In genomic region chr4:173506780-173507211, GRCh38 we compare ENCODE assay signal across 10 cellular contexts. TPM values are rescaled to one million over a fixed set of nuclear protein-coding genes. Genes with fewer than 3 reads are reported as not detected.
DNase-seq lines count a peak whose midpoint lies in the region; ATAC-seq, FAIRE-seq and TF ChIP-seq lines count a peak whose summit lies in the region.
"Had no signal": no experiment of that assay in that cellular context is flagged by ENCODE, and none has a peak within 500 bp of the region (broad histone marks: within the 10 kb centered on the region; RNA-seq: fewer than 3 reads in every experiment).

No MANE protein-coding gene starts in this region.

- H3K4me3 ChIP-seq in PC-3 (ENCODE audit: low read length): no peak overlapping the region

- H3K9me3 Mint-ChIP-seq in neural crest cell: no peaks in the 10 kb centered on the region
- H3K9me3 Mint-ChIP-seq: T-helper 1 cell treated with Interleukin-12 subunit alpha and Interleukin-12 subunit beta and Interleukin-4 antibody, amounts not matched to agents 30 μg/mL and 1 μg/mL, for 36 hours had no signal

- no peaks in the 10 kb centered on the region for H3K27me3 ChIP-seq in PC-3 (ENCODE audit: low read length)

- POLR2A ChIA-PET in PC-3 (lab: Charles Lee; ENCODE audit: unreplicated experiment): no interaction called here

- no peak overlapping the region for H3K27ac Mint-ChIP-seq in neural crest cell (ENCODE audit: unreplicated experiment)

- no peak for FAIRE-seq in urothelium cell line (lab: Jason Lieb, UNC)

- H3K36me3 Mint-ChIP-seq in neural crest cell (ENCODE audit: low read depth): peaks cover 15% of the 10 kb centered on the region

- H2AFZ ChIP-seq in PC-3 (ENCODE audit: low read length): no peak overlapping the region

- TF ChIP-seq CTCF in neural crest cell (conservative IDR thresholded peaks at IDR 0.05): no peak
- no peak for TF ChIP-seq CTCF in PC-3 (conservative IDR thresholded peaks at IDR 0.05; ENCODE audit: low read depth, low read length)

- BruUV-seq in PC-3 (replicated peaks; lab: Mats Ljungman, UMichigan): no TSS peak

- no peak overlapping the region for H3K9ac ChIP-seq in PC-3 (ENCODE audit: low read length)

- no peaks in the 10 kb centered on the region for H3K9me2 ChIP-seq in PC-3 (replicated peaks; ENCODE audit: low read length)

- no peaks in the 10 kb centered on the region for H3K9me3 ChIP-seq in PC-3 (ENCODE audit: low read length)

- H3K79me2 ChIP-seq in PC-3 (ENCODE audit: low read length): no peaks in the 10 kb centered on the region

- H3K36me3 ChIP-seq in PC-3 (ENCODE audit: low read depth, low read length): no peaks in the 10 kb centered on the region

- H3K4me2 ChIP-seq in PC-3 (ENCODE audit: low read length): no peak overlapping the region

- H3K4me1 Mint-ChIP-seq in neural crest cell: peaks cover 27% of the 10 kb centered on the region

- peak overlapping the region; percentile 57 for H3K4me3 Mint-ChIP-seq in neural crest cell
- H3K4me3 Mint-ChIP-seq: T-helper 1 cell treated with Interleukin-12 subunit alpha and Interleukin-12 subunit beta and Interleukin-4 antibody, amounts not matched to agents 30 μg/mL and 1 μg/mL, for 36 hours had no signal

- H3K4me1 ChIP-seq in PC-3 (ENCODE audit: insufficient read depth, low read length): no peaks in the 10 kb centered on the region

- CTCF ChIA-PET in PC-3 (lab: Charles Lee): no interaction called here

- H3K27me3 Mint-ChIP-seq in neural crest cell (ENCODE audit: low read depth): peaks cover 99% of the 10 kb centered on the region

- no peaks in the 10 kb centered on the region for H3F3A ChIP-seq in PC-3 (ENCODE audit: low read length, unreplicated experiment)

- DNase-seq in ecto neural progenitor cell (ENCODE audit: low spot score): peak; percentile 58
- no peak for DNase-seq in neural crest cell (ENCODE audit: low read depth, low spot score)
- no peak for DNase-seq in urothelium cell line (ENCODE audit: low spot score)
- DNase-seq in NCI-H345 (lab: John Stamatoyannopoulos, UW): no peak
- no peak for DNase-seq in PC-3
- DNase-seq: GDM1 had no signal

- intact Hi-C loops in PC-3 (cut with micrococcal nuclease): loop anchor here (5.0 kb wide), 1 partner anchor 616 kb away; no protein-coding TSS in a partner anchor

- H4K20me1 ChIP-seq in PC-3 (ENCODE audit: low read length): no peaks in the 10 kb centered on the region

- H3K27ac ChIP-seq in PC-3 (ENCODE audit: low read length): no peak overlapping the region

- ATAC-seq in GM18511 (IDR thresholded peaks at IDR 0.05; ENCODE audit: unreplicated experiment): peak; percentile 7
- peak; percentile 15 for ATAC-seq in HG02970 (IDR thresholded peaks at IDR 0.05; ENCODE audit: low FRiP score, unreplicated experiment)
- no peak for ATAC-seq in PC-3
- ATAC-seq in GM19351 (IDR thresholded peaks at IDR 0.05; ENCODE audit: unreplicated experiment): no peak

RNA-seq across cellular contexts. Expression of gene HAND2, which starts 23.2 kb away (rescaled TPM):
- total RNA-seq in neural crest cell: not detected in 2 replicates
- not detected in 2 replicates for total RNA-seq in PC-3 (2014; rRNA removed)

Comparison
In these comparisons a context has a peak if more than half of its experiments do, and no peak if none do; other contexts are left out.
1. ATAC-seq: peak in GM18511 (single experiment) and HG02970 (single experiment); none in PC-3 (single experiment) and GM19351 (single experiment).